Comparison of ENCODE assay signal across 35 cellular contexts in genomic region chr10:122249991-122250750, GRCh38. TPM values are rescaled to one million over a fixed set of nuclear protein-coding genes. Genes with fewer than 3 reads are reported as not detected.
"Had no signal": no experiment of that assay in that cellular context is flagged by ENCODE, and none has a peak within 500 bp of the region (broad histone marks: within the 10 kb centered on the region; RNA-seq: fewer than 3 reads in every experiment).

No MANE protein-coding gene starts in this region.

- H3K27me3 ChIP-seq: breast epithelium, colonic mucosa, esophagus squamous epithelium, hepatocyte, neural progenitor cell, uterus had no signal

- H3K4me1 Mint-ChIP-seq: activated T-helper 17 cell treated with anti-CD3 and anti-CD28 coated beads, Interleukin-2, amount 50 U/mL, for 72 hours; natural killer cell; stimulated activated naive CD8-positive, alpha-beta T cell treated with anti-CD3 and anti-CD28 coated beads, Interleukin-15, amount 100 ng/mL, for 72 hours had no signal

- FAIRE-seq: endometrium, frontal cortex, keratinocyte, TTC549 had no signal

- H3K4me1 ChIP-seq: breast epithelium, colonic mucosa, esophagus squamous epithelium, lower lobe of right lung, neural progenitor cell, prostate gland, uterus had no signal

- H2AFZ ChIP-seq: hepatocyte, neural progenitor cell had no signal

- H3K9ac ChIP-seq: neural progenitor cell had no signal

- H3K27ac Mint-ChIP-seq: activated naive CD4-positive, alpha-beta T cell treated with anti-CD3 and anti-CD28 coated beads, Interleukin-2, amount 50 U/mL, for 72 hours; activated T-helper 17 cell treated with anti-CD3 and anti-CD28 coated beads, Interleukin-2, amount 50 U/mL, for 72 hours; natural killer cell; stimulated activated effector memory CD8-positive, alpha-beta T cell treated with anti-CD3 and anti-CD28 coated beads, Interleukin-12 subunit alpha, Interleukin-12 subunit beta, amount 100 ng/mL, for 72 hours; stimulated activated naive CD8-positive, alpha-beta T cell treated with anti-CD3 and anti-CD28 coated beads, Interleukin-15, amount 100 ng/mL, for 72 hours had no signal

- H3K9me3 Mint-ChIP-seq: activated naive CD4-positive, alpha-beta T cell treated with anti-CD3 and anti-CD28 coated beads, Interleukin-2, amount 50 U/mL, for 72 hours; activated T-cell treated with anti-CD3 and anti-CD28 coated beads, Interleukin-2, amount 50 U/mL, for 4 hours; activated T-helper 17 cell treated with anti-CD3 and anti-CD28 coated beads, Interleukin-2, amount 50 U/mL, for 72 hours; natural killer cell; neural progenitor cell; stimulated activated effector memory CD8-positive, alpha-beta T cell treated with anti-CD3 and anti-CD28 coated beads, Interleukin-12 subunit alpha, Interleukin-12 subunit beta, amount 100 ng/mL, for 72 hours; stimulated activated naive CD8-positive, alpha-beta T cell treated with anti-CD3 and anti-CD28 coated beads, Interleukin-15, amount 100 ng/mL, for 72 hours; type B pancreatic cell had no signal

- H3K79me2 ChIP-seq: hepatocyte had no signal

- H3K36me3 ChIP-seq: breast epithelium, colonic mucosa, neural progenitor cell, prostate gland, uterus had no signal

- H3K4me3 Mint-ChIP-seq: activated T-cell treated with anti-CD3 and anti-CD28 coated beads, Interleukin-2, amount 50 U/mL, for 4 hours; activated T-helper 17 cell treated with anti-CD3 and anti-CD28 coated beads, Interleukin-2, amount 50 U/mL, for 72 hours; natural killer cell; neural progenitor cell; stimulated activated effector memory CD8-positive, alpha-beta T cell treated with anti-CD3 and anti-CD28 coated beads, Interleukin-12 subunit alpha, Interleukin-12 subunit beta, amount 100 ng/mL, for 72 hours; stimulated activated naive CD8-positive, alpha-beta T cell treated with anti-CD3 and anti-CD28 coated beads, Interleukin-15, amount 100 ng/mL, for 72 hours; type B pancreatic cell had no signal

- H3K4me2 ChIP-seq: hepatocyte, neural progenitor cell had no signal

- H3K9me3 ChIP-seq: breast epithelium, colonic mucosa, esophagus squamous epithelium, lower lobe of right lung, prostate gland, uterus had no signal

- ATAC-seq: activated naive CD4-positive, alpha-beta T cell treated with anti-CD3 and anti-CD28 coated beads, Interleukin-2, amount 50 U/mL, for 72 hours; activated T-cell treated with anti-CD3 and anti-CD28 coated beads, Interleukin-2, amount 50 U/mL, for 4 hours; activated T-helper 17 cell treated with anti-CD3 and anti-CD28 coated beads, Interleukin-2, amount 50 U/mL, for 72 hours; natural killer cell; stimulated activated effector memory CD8-positive, alpha-beta T cell treated with anti-CD3 and anti-CD28 coated beads, Interleukin-12 subunit alpha, Interleukin-12 subunit beta, amount 100 ng/mL, for 72 hours; stimulated activated naive CD8-positive, alpha-beta T cell treated with anti-CD3 and anti-CD28 coated beads, Interleukin-15, amount 100 ng/mL, for 72 hours had no signal

- H3K27me3 Mint-ChIP-seq: type B pancreatic cell had no signal

- H3K27ac ChIP-seq: breast epithelium, colonic mucosa, epithelial cell of prostate, esophagus squamous epithelium, hepatocyte, lower lobe of right lung, neural progenitor cell, prostate gland, uterus, VCaP had no signal

- H3K4me3 ChIP-seq: breast epithelium, colonic mucosa, esophagus squamous epithelium, hepatocyte, lower lobe of right lung, neural progenitor cell, prostate gland, uterus had no signal

- DNase-seq: activated CD4-positive, alpha-beta T cell treated with anti-CD3 and anti-CD28 coated beads for 4 hours; activated CD4-positive, alpha-beta T cell treated with anti-CD3 and anti-CD28 coated beads, Interleukin-2, amount 50 U/mL, for 4 hours; activated CD8-positive, alpha-beta memory T cell treated with anti-CD3 and anti-CD28 coated beads for 24 hours; activated CD8-positive, alpha-beta memory T cell treated with anti-CD3 and anti-CD28 coated beads, Interleukin-2, amount 50 U/mL, for 4 hours; activated naive CD4-positive, alpha-beta T cell; activated T-cell treated with anti-CD3 and anti-CD28 coated beads, Interleukin-2, amount 50 U/mL, for 4 hours; colonic mucosa; effector CD8-positive, alpha-beta T cell; esophagus squamous epithelium; lower lobe of right lung; mesenchymal stem cell; natural killer cell; stimulated activated CD4-positive, alpha-beta T cell treated with anti-CD3 and anti-CD28 coated beads, Interleukin-12 subunit alpha, Interleukin-12 subunit beta, amount 100 ng/mL, for 4 hours; stimulated activated CD4-positive, alpha-beta T cell treated with anti-CD3 and anti-CD28 coated beads, Interleukin-4, amount 100 ng/mL, for 24 hours; stimulated activated naive CD8-positive, alpha-beta T cell treated with anti-CD3 and anti-CD28 coated beads, Interleukin-15, amount 100 ng/mL, for 72 hours; substantia nigra; uterus had no signal

- H3K36me3 Mint-ChIP-seq: activated naive CD4-positive, alpha-beta T cell treated with anti-CD3 and anti-CD28 coated beads, Interleukin-2, amount 50 U/mL, for 72 hours; natural killer cell; stimulated activated effector memory CD8-positive, alpha-beta T cell treated with anti-CD3 and anti-CD28 coated beads, Interleukin-12 subunit alpha, Interleukin-12 subunit beta, amount 100 ng/mL, for 72 hours had no signal

RNA-seq across cellular contexts. Expression of gene BTBD16, which starts 20.9 kb away (rescaled TPM):
- total RNA-seq: activated naive CD4-positive, alpha-beta T cell treated with anti-CD3 and anti-CD28 coated beads, Interleukin-2, amount 50 U/mL, for 72 hours; activated T-cell treated with anti-CD3 and anti-CD28 coated beads, Interleukin-2, amount 50 U/mL, for 4 hours; activated T-helper 17 cell treated with anti-CD3 and anti-CD28 coated beads, Interleukin-2, amount 50 U/mL, for 72 hours; esophagus squamous epithelium; frontal cortex; mononuclear cell; natural killer cell; osteocyte; skeletal muscle tissue; T-helper 1 cell treated with Interleukin-12 subunit alpha and Interleukin-12 subunit beta and Interleukin-4 antibody, amounts not matched to agents 30 ng/mL and 1 ng/mL, for 36 hours had no signal
